Comparison of ENCODE assay signal across 8 cellular contexts in genomic region chr1:965526-966134, GRCh38. TPM values are rescaled to one million over a fixed set of nuclear protein-coding genes. Genes with fewer than 3 reads are reported as not detected.
DNase-seq lines count a peak whose midpoint lies in the region; ATAC-seq and TF ChIP-seq lines count a peak whose summit lies in the region.
"Had no signal": no experiment of that assay in that cellular context is flagged by ENCODE, and none has a peak within 500 bp of the region (broad histone marks: within the 10 kb centered on the region; RNA-seq: fewer than 3 reads in every experiment).

No MANE protein-coding gene starts in this region.

- H3K27ac Mint-ChIP-seq in CD4-positive, CD25-positive, alpha-beta regulatory T cell = peak overlapping the region in 2 of 3 donors; percentile 7 to 60
- H3K27ac Mint-ChIP-seq in glutamatergic neuron (ENCODE audit: unreplicated experiment) = no peak overlapping the region

- H2AFZ ChIP-seq in OCI-LY3 (ENCODE audit: low read depth, low read length) = no peak overlapping the region

- H3K79me2 ChIP-seq in OCI-LY3 (ENCODE audit: low read length) = no peaks in the 10 kb centered on the region; the same call in 1 of the 2 replicates

- H3K9me3 ChIP-seq in CD4-positive, CD25-positive, alpha-beta regulatory T cell (ENCODE audit: control insufficient read depth in 2 of 2, low read length in 2 of 2) = no peaks in the 10 kb centered on the region
- no peaks in the 10 kb centered on the region for H3K9me3 ChIP-seq in OCI-LY3 (ENCODE audit: insufficient read depth, low read length)
- H3K9me3 ChIP-seq: esophagus muscularis mucosa had no signal

- no peaks in the 10 kb centered on the region for H3K9me3 Mint-ChIP-seq in CD4-positive, CD25-positive, alpha-beta regulatory T cell
- H3K9me3 Mint-ChIP-seq in glutamatergic neuron (ENCODE audit: unreplicated experiment) = peaks cover 5% of the 10 kb centered on the region

- no peaks in the 10 kb centered on the region for H4K20me1 ChIP-seq in OCI-LY3 (ENCODE audit: insufficient read depth, low read length)

- H3K4me3 Mint-ChIP-seq in CD4-positive, CD25-positive, alpha-beta regulatory T cell = peak overlapping the region; percentile 21 to 64 (median 38)
- no peak overlapping the region for H3K4me3 Mint-ChIP-seq in glutamatergic neuron (ENCODE audit: unreplicated experiment)

- H3K36me3 Mint-ChIP-seq in CD4-positive, CD25-positive, alpha-beta regulatory T cell = no peaks in the 10 kb centered on the region
- no peaks in the 10 kb centered on the region for H3K36me3 Mint-ChIP-seq in glutamatergic neuron (ENCODE audit: unreplicated experiment)

- no peak for ATAC-seq in CD4-positive, CD25-positive, alpha-beta regulatory T cell (ENCODE audit: low read depth in 2 of 2)
- ATAC-seq in GM18498 (IDR thresholded peaks at IDR 0.05; ENCODE audit: unreplicated experiment) (no peak), GM21529 (IDR thresholded peaks at IDR 0.05; ENCODE audit: unreplicated experiment) (no peak)
- ATAC-seq: SK-N-SH treated with all-trans-retinoic acid at 6 μM for 48 hours had no signal

- H3K27me3 ChIP-seq in CD4-positive, CD25-positive, alpha-beta regulatory T cell (ENCODE audit: control insufficient read depth, insufficient read depth, low read length) = no peaks in the 10 kb centered on the region
- H3K27me3 ChIP-seq in OCI-LY3 (ENCODE audit: low read depth, low read length) = no peaks in the 10 kb centered on the region

- H3K36me3 ChIP-seq in CD4-positive, CD25-positive, alpha-beta regulatory T cell (ENCODE audit: control insufficient read depth, insufficient read depth, low read length) = no peaks in the 10 kb centered on the region
- no peaks in the 10 kb centered on the region for H3K36me3 ChIP-seq in OCI-LY3 (replicated peaks; ENCODE audit: low read depth, low read length)

- H3K4me3 ChIP-seq in CD4-positive, CD25-positive, alpha-beta regulatory T cell (ENCODE audit: low read depth, low read length) = no peak overlapping the region
- peak overlapping the region; percentile 83; the same call in 1 of the 2 replicates for H3K4me3 ChIP-seq in OCI-LY3 (ENCODE audit: low read length)

- H3K4me2 ChIP-seq in OCI-LY3 (ENCODE audit: low read length) = peak overlapping the region; percentile 80

- no peaks in the 10 kb centered on the region for H3K27me3 Mint-ChIP-seq in CD4-positive, CD25-positive, alpha-beta regulatory T cell
- H3K27me3 Mint-ChIP-seq in glutamatergic neuron (ENCODE audit: unreplicated experiment) = peaks cover 12% of the 10 kb centered on the region

- peaks cover 0 to 19% (median 0%) of the 10 kb centered on the region in 4 donors for H3K4me1 Mint-ChIP-seq in CD4-positive, CD25-positive, alpha-beta regulatory T cell
- peaks cover 6% of the 10 kb centered on the region for H3K4me1 Mint-ChIP-seq in glutamatergic neuron (ENCODE audit: low read depth, unreplicated experiment)

- H3K4me1 ChIP-seq in CD4-positive, CD25-positive, alpha-beta regulatory T cell (ENCODE audit: control insufficient read depth, insufficient read depth, low read length, poor library complexity, severe bottlenecking) = peaks cover 28% of the 10 kb centered on the region
- peaks cover 7% of the 10 kb centered on the region; the same call in 1 of the 2 replicates for H3K4me1 ChIP-seq in OCI-LY3 (ENCODE audit: low read length)

- no peak for TF ChIP-seq CTCF in OCI-LY3 (IDR thresholded peaks at IDR 0.05; ENCODE audit: low read depth, low read length)
- TF ChIP-seq CTCF in glutamatergic neuron (IDR thresholded peaks at IDR 0.05; ENCODE audit: partially characterized antibody, unreplicated experiment) = no peak

- H3K9ac ChIP-seq in OCI-LY3 (ENCODE audit: low read length) = no peak overlapping the region

- no peak for DNase-seq in CD4-positive, CD25-positive, alpha-beta regulatory T cell
- DNase-seq in glutamatergic neuron = peak; percentile 16
- DNase-seq in cerebellar nuclear complex (lab: John Stamatoyannopoulos, UW) = no peak

- peak overlapping the region; percentile 68 for H3K27ac ChIP-seq in CD4-positive, CD25-positive, alpha-beta regulatory T cell (ENCODE audit: insufficient read depth, low read length, poor library complexity, severe bottlenecking)
- no peak overlapping the region for H3K27ac ChIP-seq in OCI-LY3 (ENCODE audit: low read length)

RNA-seq across cellular contexts. Expression of gene PLEKHN1, which starts 0.7 kb away (rescaled TPM):
- 2.5 TPM for total RNA-seq in CD4-positive, CD25-positive, alpha-beta regulatory T cell
- polyA plus RNA-seq in CD4-positive, CD25-positive, alpha-beta regulatory T cell = under 1 TPM in 2 of 4 donors, not detected in 2; 0.39 to 0.61 TPM
- 0.29 TPM for total RNA-seq in glutamatergic neuron (ENCODE audit: unreplicated experiment)

RNA-seq across cellular contexts. Expression of gene KLHL17, which starts 5.2 kb away (rescaled TPM):
- 28.4 TPM for total RNA-seq in CD4-positive, CD25-positive, alpha-beta regulatory T cell
- 1 to 10 TPM; 1.5 to 1.6 (median 1.6) TPM for polyA plus RNA-seq in CD4-positive, CD25-positive, alpha-beta regulatory T cell
- 103 TPM for total RNA-seq in glutamatergic neuron (ENCODE audit: unreplicated experiment)

RNA-seq across cellular contexts. Expression of gene NOC2L, which starts 6.6 kb away (rescaled TPM):
- 54.0 TPM for total RNA-seq in CD4-positive, CD25-positive, alpha-beta regulatory T cell
- 10 to 100 TPM; 36.8 to 56.6 (median 53.5) TPM for polyA plus RNA-seq in CD4-positive, CD25-positive, alpha-beta regulatory T cell
- 90.3 TPM for total RNA-seq in glutamatergic neuron (ENCODE audit: unreplicated experiment)

RNA-seq across cellular contexts. Expression of gene PERM1, which starts 16.3 kb away (rescaled TPM):
- total RNA-seq in CD4-positive, CD25-positive, alpha-beta regulatory T cell = not detected
- polyA plus RNA-seq in CD4-positive, CD25-positive, alpha-beta regulatory T cell = not detected
- 0.32 TPM for total RNA-seq in glutamatergic neuron (ENCODE audit: unreplicated experiment)

RNA-seq across cellular contexts. Expression of gene HES4, which starts 34.3 kb away (rescaled TPM):
- 25.9 TPM for total RNA-seq in CD4-positive, CD25-positive, alpha-beta regulatory T cell
- 1 to 10 TPM in 2 of 4 donors, under 1 TPM in 1, not detected in 1; 0.21 to 1.3 (median 1.1) TPM for polyA plus RNA-seq in CD4-positive, CD25-positive, alpha-beta regulatory T cell
- total RNA-seq in glutamatergic neuron (ENCODE audit: unreplicated experiment) = 218 TPM
